ENCODE assay signal across 8 cellular contexts in the genomic region with DNA sequence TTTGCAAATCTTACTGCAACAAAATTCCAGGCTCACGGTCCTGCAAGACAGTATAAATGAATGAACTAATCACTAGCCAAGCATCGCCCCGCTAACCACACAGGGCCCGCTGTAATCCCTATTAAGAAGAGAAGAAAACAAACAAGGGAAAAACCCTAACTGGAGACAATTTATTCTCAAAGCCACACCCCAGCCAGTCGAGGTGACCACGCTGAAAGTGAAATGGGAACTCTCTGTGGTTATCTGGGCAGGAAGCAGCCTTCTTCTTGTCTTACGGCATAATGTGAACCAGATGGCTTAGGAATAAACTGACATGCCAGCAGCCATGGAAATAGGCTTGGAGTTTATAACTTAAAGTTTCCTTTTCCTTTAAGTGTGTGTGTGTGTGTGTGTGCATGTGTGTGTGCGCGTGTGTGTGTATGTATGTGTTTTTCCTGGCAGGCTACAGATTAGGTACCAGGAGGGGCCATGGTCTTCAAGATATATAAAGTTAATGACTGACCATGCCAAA.
DNase-seq lines count a peak whose midpoint lies in the region; ATAC-seq and TF ChIP-seq lines count a peak whose summit lies in the region.

No MANE protein-coding gene starts in this region.

- H3K9me3 ChIP-seq in HEK293 (ENCODE audit: control insufficient read depth, insufficient read depth, low read depth, low read length), result no peaks in the 10 kb centered on the region

- DNase-seq in M059J (ENCODE audit: low read depth) (peak; percentile 88), caudate nucleus (lab: John Stamatoyannopoulos, UW) (peak in 1 of 61 donors; percentile 49), non-pigmented ciliary epithelial cell (ENCODE audit: low read depth) (peak; percentile 79), superior temporal gyrus (ENCODE audit: extremely low spot score) (no peak), islet precursor cell (no peak), NAMALWA (ENCODE audit: low spot score) (no peak)

- H3K27ac ChIP-seq in HEK293 (ENCODE audit: extremely low read depth, low read depth, low read length), result peak overlapping the region; percentile 65
- H3K27ac ChIP-seq in caudate nucleus (ENCODE audit: low read depth, low read length), result peak overlapping the region; percentile 18

- ATAC-seq in GM18508 (IDR thresholded peaks at IDR 0.05; ENCODE audit: insufficient read depth, unreplicated experiment), result peak; percentile 97

- peaks cover 0 to 30% of the 10 kb centered on the region in 2 experiments; a peak in 1 of 3 replicates for H3K36me3 ChIP-seq in HEK293 (ENCODE audit: control insufficient read depth in 2 of 2, insufficient read depth in 1 of 2, low read length in 2 of 2)

- H3K4me1 ChIP-seq in HEK293 (ENCODE audit: control insufficient read depth, insufficient read depth, low read length), result peaks cover 27% of the 10 kb centered on the region

- CTCF ChIA-PET in HEK293 (lab: Yijun Ruan, JAX), result no interaction called here

- no peak for TF ChIP-seq CTCF in HEK293 (tag by site-specific recombination; IDR thresholded peaks at IDR 0.05)

- H3K4me3 ChIP-seq in HEK293 (ENCODE audit: low read depth, low read length), result no peak overlapping the region

- POLR2A ChIA-PET in HEK293 (lab: Yijun Ruan, JAX), result no interaction called here

TF ChIP-seq in HEK293, 187 proteins besides CTCF, POLR2A, EP300 and RAD21:
- peak; percentile 62 for TF ChIP-seq ZXDB (tag by site-specific recombination; IDR thresholded peaks at IDR 0.05)
- TF ChIP-seq, protein P1, sequence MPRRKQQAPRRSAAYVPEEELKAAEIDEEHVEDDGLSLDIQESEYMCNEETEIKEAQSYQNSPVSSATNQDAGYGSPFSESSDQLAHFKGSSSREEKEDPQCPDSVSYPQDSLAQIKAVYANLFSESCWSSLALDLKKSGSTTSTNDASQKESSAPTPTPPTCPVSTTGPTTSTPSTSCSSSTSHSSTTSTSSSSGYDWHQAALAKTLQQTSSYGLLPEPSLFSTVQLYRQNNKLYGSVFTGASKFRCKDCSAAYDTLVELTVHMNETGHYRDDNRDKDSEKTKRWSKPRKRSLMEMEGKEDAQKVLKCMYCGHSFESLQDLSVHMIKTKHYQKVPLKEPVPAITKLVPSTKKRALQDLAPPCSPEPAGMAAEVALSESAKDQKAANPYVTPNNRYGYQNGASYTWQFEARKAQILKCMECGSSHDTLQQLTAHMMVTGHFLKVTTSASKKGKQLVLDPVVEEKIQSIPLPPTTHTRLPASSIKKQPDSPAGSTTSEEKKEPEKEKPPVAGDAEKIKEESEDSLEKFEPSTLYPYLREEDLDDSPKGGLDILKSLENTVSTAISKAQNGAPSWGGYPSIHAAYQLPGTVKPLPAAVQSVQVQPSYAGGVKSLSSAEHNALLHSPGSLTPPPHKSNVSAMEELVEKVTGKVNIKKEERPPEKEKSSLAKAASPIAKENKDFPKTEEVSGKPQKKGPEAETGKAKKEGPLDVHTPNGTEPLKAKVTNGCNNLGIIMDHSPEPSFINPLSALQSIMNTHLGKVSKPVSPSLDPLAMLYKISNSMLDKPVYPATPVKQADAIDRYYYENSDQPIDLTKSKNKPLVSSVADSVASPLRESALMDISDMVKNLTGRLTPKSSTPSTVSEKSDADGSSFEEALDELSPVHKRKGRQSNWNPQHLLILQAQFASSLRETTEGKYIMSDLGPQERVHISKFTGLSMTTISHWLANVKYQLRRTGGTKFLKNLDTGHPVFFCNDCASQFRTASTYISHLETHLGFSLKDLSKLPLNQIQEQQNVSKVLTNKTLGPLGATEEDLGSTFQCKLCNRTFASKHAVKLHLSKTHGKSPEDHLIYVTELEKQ (tag by site-specific recombination; IDR thresholded peaks at IDR 0.05; ENCODE audit: borderline replicate concordance), result 0 out of 2 replicates have a peak, but pooled peaks have one; percentile 10
- TF ChIP-seq, protein P2, sequence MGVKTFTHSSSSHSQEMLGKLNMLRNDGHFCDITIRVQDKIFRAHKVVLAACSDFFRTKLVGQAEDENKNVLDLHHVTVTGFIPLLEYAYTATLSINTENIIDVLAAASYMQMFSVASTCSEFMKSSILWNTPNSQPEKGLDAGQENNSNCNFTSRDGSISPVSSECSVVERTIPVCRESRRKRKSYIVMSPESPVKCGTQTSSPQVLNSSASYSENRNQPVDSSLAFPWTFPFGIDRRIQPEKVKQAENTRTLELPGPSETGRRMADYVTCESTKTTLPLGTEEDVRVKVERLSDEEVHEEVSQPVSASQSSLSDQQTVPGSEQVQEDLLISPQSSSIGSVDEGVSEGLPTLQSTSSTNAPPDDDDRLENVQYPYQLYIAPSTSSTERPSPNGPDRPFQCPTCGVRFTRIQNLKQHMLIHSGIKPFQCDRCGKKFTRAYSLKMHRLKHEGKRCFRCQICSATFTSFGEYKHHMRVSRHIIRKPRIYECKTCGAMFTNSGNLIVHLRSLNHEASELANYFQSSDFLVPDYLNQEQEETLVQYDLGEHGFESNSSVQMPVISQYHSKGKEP (tag by site-specific recombination; IDR thresholded peaks at IDR 0.05), result peak; percentile 61
- peak; percentile 18; the same call in 1 of the 2 replicates for TF ChIP-seq ATF2 (tag by site-specific recombination; IDR thresholded peaks at IDR 0.05; ENCODE audit: low read depth)
- peak; percentile 77 for TF ChIP-seq ZNF843 (tag by site-specific recombination; IDR thresholded peaks at IDR 0.05)
- TF ChIP-seq, protein P3, sequence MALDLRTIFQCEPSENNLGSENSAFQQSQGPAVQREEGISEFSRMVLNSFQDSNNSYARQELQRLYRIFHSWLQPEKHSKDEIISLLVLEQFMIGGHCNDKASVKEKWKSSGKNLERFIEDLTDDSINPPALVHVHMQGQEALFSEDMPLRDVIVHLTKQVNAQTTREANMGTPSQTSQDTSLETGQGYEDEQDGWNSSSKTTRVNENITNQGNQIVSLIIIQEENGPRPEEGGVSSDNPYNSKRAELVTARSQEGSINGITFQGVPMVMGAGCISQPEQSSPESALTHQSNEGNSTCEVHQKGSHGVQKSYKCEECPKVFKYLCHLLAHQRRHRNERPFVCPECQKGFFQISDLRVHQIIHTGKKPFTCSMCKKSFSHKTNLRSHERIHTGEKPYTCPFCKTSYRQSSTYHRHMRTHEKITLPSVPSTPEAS (tag by site-specific recombination; IDR thresholded peaks at IDR 0.05), result peak; percentile 92
- peak; percentile 48 for TF ChIP-seq ZNF335 (tag by site-specific recombination; conservative IDR thresholded peaks at IDR 0.05)
- TF ChIP-seq, protein P4, sequence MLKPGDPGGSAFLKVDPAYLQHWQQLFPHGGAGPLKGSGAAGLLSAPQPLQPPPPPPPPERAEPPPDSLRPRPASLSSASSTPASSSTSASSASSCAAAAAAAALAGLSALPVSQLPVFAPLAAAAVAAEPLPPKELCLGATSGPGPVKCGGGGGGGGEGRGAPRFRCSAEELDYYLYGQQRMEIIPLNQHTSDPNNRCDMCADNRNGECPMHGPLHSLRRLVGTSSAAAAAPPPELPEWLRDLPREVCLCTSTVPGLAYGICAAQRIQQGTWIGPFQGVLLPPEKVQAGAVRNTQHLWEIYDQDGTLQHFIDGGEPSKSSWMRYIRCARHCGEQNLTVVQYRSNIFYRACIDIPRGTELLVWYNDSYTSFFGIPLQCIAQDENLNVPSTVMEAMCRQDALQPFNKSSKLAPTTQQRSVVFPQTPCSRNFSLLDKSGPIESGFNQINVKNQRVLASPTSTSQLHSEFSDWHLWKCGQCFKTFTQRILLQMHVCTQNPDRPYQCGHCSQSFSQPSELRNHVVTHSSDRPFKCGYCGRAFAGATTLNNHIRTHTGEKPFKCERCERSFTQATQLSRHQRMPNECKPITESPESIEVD (tag by site-specific recombination; IDR thresholded peaks at IDR 0.05), result peak; percentile 81
- TF ChIP-seq SP7 (tag by site-specific recombination; IDR thresholded peaks at IDR 0.05), result peak; percentile 41
- TF ChIP-seq ZNF394 (tag by site-specific recombination; IDR thresholded peaks at IDR 0.05; ENCODE audit: borderline replicate concordance), result no peak
- TF ChIP-seq FEZF1 (tag by site-specific recombination; IDR thresholded peaks at IDR 0.05), result peak; percentile 47
- TF ChIP-seq KLF7 (tag by site-specific recombination; IDR thresholded peaks at IDR 0.05; ENCODE audit: borderline replicate concordance), result peak; percentile 76; the same call in 1 of the 2 replicates
- peak; percentile 57; the same call in 1 of the 2 replicates for TF ChIP-seq OSR2 (tag by site-specific recombination; IDR thresholded peaks at IDR 0.05)
- TF ChIP-seq ZIC2 (tag by site-specific recombination; IDR thresholded peaks at IDR 0.05), result no peak
- TF ChIP-seq ZNF629 (tag by site-specific recombination; IDR thresholded peaks at IDR 0.05), result peak; percentile 18; the same call in 1 of the 2 replicates
- peak; percentile 89 for TF ChIP-seq KLF1 (tag by site-specific recombination; IDR thresholded peaks at IDR 0.05)
- TF ChIP-seq ZNF501 (tag by site-specific recombination; IDR thresholded peaks at IDR 0.05), result no peak
- no peak for TF ChIP-seq ZNF596 (tag by site-specific recombination; IDR thresholded peaks at IDR 0.05)
TF ChIP-seq in HEK293: peak in this region for 14.

Comparison
In these comparisons a context has a peak if more than half of its experiments do, and no peak if none do; other contexts are left out.
1. DNase-seq: peak in M059J (single experiment) and non-pigmented ciliary epithelial cell (single experiment); none in superior temporal gyrus (single experiment), islet precursor cell (single experiment) and NAMALWA (single experiment).